Comparison of ENCODE assay signal across 8 cellular contexts in genomic region chr2:96267159-96267971, GRCh38. TPM values are rescaled to one million over a fixed set of nuclear protein-coding genes. Genes with fewer than 3 reads are reported as not detected.
DNase-seq lines count a peak whose midpoint lies in the region; ATAC-seq, FAIRE-seq and TF ChIP-seq lines count a peak whose summit lies in the region.

No MANE protein-coding gene starts in this region.

- no peak for ATAC-seq in body of pancreas

- no peak overlapping the region for H3K23ac ChIP-seq in mesendoderm (ENCODE audit: low read length)

- intact Hi-C loops in body of pancreas (cut with DNase I): no loop called here

- H3K27ac ChIP-seq in SU-DHL-6 (ENCODE audit: low read depth, low read length) (no peak overlapping the region), body of pancreas (no peak overlapping the region), mesendoderm (ENCODE audit: low read depth, low read length) (no peak overlapping the region), subcutaneous abdominal adipose tissue (ENCODE audit: low read depth, low read length) (peak overlapping the region; percentile 93)

- H2BK120ac ChIP-seq in mesendoderm (ENCODE audit: low read depth, low read length): no peak overlapping the region

- H3K36me3 ChIP-seq in SU-DHL-6 (ENCODE audit: low read length) (peaks cover 3% of the 10 kb centered on the region; the same call in 1 of the 2 replicates), body of pancreas (replicated peaks in 1 of 2; ENCODE audit: insufficient read depth in 1 of 2, low read depth in 2 of 2) (peaks cover 0 to 29% of the 10 kb centered on the region in 2 donors), mesendoderm (ENCODE audit: control insufficient read depth, insufficient read depth, low read length) (peaks cover 12% of the 10 kb centered on the region), subcutaneous abdominal adipose tissue (ENCODE audit: control insufficient read depth in 5 of 5, insufficient read depth in 5 of 5, low read length in 5 of 5) (peaks cover 5 to 58% (median 38%) of the 10 kb centered on the region in 5 donors)

- H3K79me2 ChIP-seq in SU-DHL-6 (ENCODE audit: insufficient read depth, low read length) (peaks cover 49% of the 10 kb centered on the region), mesendoderm (ENCODE audit: control insufficient read depth, insufficient read depth, low read length) (peaks cover 24% of the 10 kb centered on the region)

- WGBS in body of pancreas, 2 donors: 53 to 58% methylated on average over 7 to 12 of the region's 12 CpGs
- no CpG with 5 or more reads among the region's 12 CpGs for WGBS in mesendoderm (ENCODE audit: extremely low coverage, insufficient coverage, low lambda C conversion rate)

- H3K56ac ChIP-seq in mesendoderm (ENCODE audit: low read length): no peak overlapping the region

- H3K9me2 ChIP-seq in SU-DHL-6 (replicated peaks; ENCODE audit: insufficient read depth, low read length): no peaks in the 10 kb centered on the region

- DNase-seq in COLO668 (lab: John Stamatoyannopoulos, UW; ENCODE audit: unreplicated experiment) (peak; percentile 46), HTR-8/SVneo (ENCODE audit: insufficient read length, low spot score) (peak; percentile 62), body of pancreas (peak in 3 of 4 donors; percentile 31 to 36 (median 35)), mesendoderm (peak; percentile 70), medulla oblongata (ENCODE audit: extremely low spot score) (no peak), NCI-H1417 treated with DMSO at 0.1 percent for 48 hours (lab: John Stamatoyannopoulos, UW) (no peak)

- H3K4me3 ChIP-seq in SU-DHL-6 (ENCODE audit: insufficient read depth, low read length, poor library complexity, severe bottlenecking) (peak overlapping the region; percentile 89), body of pancreas (no peak overlapping the region), mesendoderm (ENCODE audit: low read length) (no peak overlapping the region), subcutaneous abdominal adipose tissue (ENCODE audit: low read depth in 1 of 5, low read length in 5 of 5) (peak overlapping the region; percentile 21 to 96 (median 82))

- peak overlapping the region; percentile 62 for H3K4me2 ChIP-seq in SU-DHL-6 (ENCODE audit: low read depth, low read length, poor library complexity, severe bottlenecking)
- H3K4me2 ChIP-seq in mesendoderm (ENCODE audit: low read length): no peak overlapping the region

- FAIRE-seq in HTR-8/SVneo (lab: Jason Lieb, UNC): no peak

- peaks cover 38% of the 10 kb centered on the region for H3K4me1 ChIP-seq in body of pancreas
- peaks cover 5% of the 10 kb centered on the region for H3K4me1 ChIP-seq in mesendoderm (ENCODE audit: control insufficient read depth, low read depth, low read length)
- peaks cover 7 to 36% (median 29%) of the 10 kb centered on the region in 5 donors for H3K4me1 ChIP-seq in subcutaneous abdominal adipose tissue (ENCODE audit: control insufficient read depth in 5 of 5, insufficient read depth in 5 of 5, low read length in 5 of 5)

- TF ChIP-seq CTCF in SU-DHL-6 (IDR thresholded peaks at IDR 0.05; ENCODE audit: insufficient read depth, low read length, poor library complexity, severe bottlenecking) (no peak), body of pancreas (IDR thresholded peaks at IDR 0.05) (peak in 2 of 7 experiments; percentile 7 to 15)

- peaks cover 11% of the 10 kb centered on the region; the same call in 1 of the 2 replicates for H3F3A ChIP-seq in SU-DHL-6 (ENCODE audit: insufficient read depth)

- H3K4ac ChIP-seq in mesendoderm (ENCODE audit: low read depth, low read length): no peak overlapping the region

- no peak overlapping the region for H4K8ac ChIP-seq in mesendoderm (ENCODE audit: low read depth, low read length)

- H3K9ac ChIP-seq in SU-DHL-6 (ENCODE audit: low read length) (peak overlapping the region; percentile 81), mesendoderm (ENCODE audit: low read length) (no peak overlapping the region), subcutaneous abdominal adipose tissue (ENCODE audit: low read length in 5 of 5) (peak overlapping the region in 3 of 5 donors; percentile 28 to 59 (median 42))

- no peak for TF ChIP-seq POLR2A in body of pancreas (IDR thresholded peaks at IDR 0.05)

- no peak overlapping the region for H2BK15ac ChIP-seq in mesendoderm (replicated peaks; ENCODE audit: low read depth)

- H3K9me3 ChIP-seq in SU-DHL-6 (ENCODE audit: insufficient read depth, low read length) (no peaks in the 10 kb centered on the region), body of pancreas (no peaks in the 10 kb centered on the region), subcutaneous abdominal adipose tissue (ENCODE audit: control insufficient read depth in 5 of 5, low read length in 5 of 5) (no peaks in the 10 kb centered on the region)

- H4K5ac ChIP-seq in mesendoderm (ENCODE audit: low read length): no peak overlapping the region

- H2AFZ ChIP-seq in SU-DHL-6 (ENCODE audit: low read depth, low read length, severe bottlenecking): no peak overlapping the region

- H4K20me1 ChIP-seq in SU-DHL-6 (ENCODE audit: low read depth, low read length): no peaks in the 10 kb centered on the region

- H3K27me3 ChIP-seq in SU-DHL-6 (ENCODE audit: low read length): no peaks in the 10 kb centered on the region
- H3K27me3 ChIP-seq in body of pancreas: no peaks in the 10 kb centered on the region
- H3K27me3 ChIP-seq in mesendoderm (ENCODE audit: insufficient read depth, low read length, poor library complexity): no peaks in the 10 kb centered on the region
- H3K27me3 ChIP-seq in subcutaneous abdominal adipose tissue (ENCODE audit: control insufficient read depth in 5 of 5, insufficient read depth in 4 of 5, low read length in 5 of 5): no peaks in the 10 kb centered on the region

- no peak overlapping the region for H2AK5ac ChIP-seq in mesendoderm (ENCODE audit: low read length)

- no peak overlapping the region for H2BK5ac ChIP-seq in mesendoderm (ENCODE audit: low read length)

- H3K79me1 ChIP-seq in mesendoderm (ENCODE audit: low read length): peaks cover 16% of the 10 kb centered on the region

- H3K18ac ChIP-seq in mesendoderm (ENCODE audit: low read length): no peak overlapping the region

RNA-seq across cellular contexts. Expression of gene CIAO1, which starts 1.3 kb away (rescaled TPM):
- 10 to 100 TPM; 58.1 to 92.0 TPM for total RNA-seq in body of pancreas
- 40.2 TPM for polyA plus RNA-seq in mesendoderm (2013, experiment 1 of 2)
- 40.3 TPM for polyA plus RNA-seq in mesendoderm (2013, experiment 2 of 2)

RNA-seq across cellular contexts. Expression of gene TMEM127, which starts 1.6 kb away (rescaled TPM):
- total RNA-seq in body of pancreas: 10 to 100 TPM; 22.1 to 33.5 TPM
- polyA plus RNA-seq in mesendoderm (2013, experiment 1 of 2): 21.1 TPM
- 22.5 TPM for polyA plus RNA-seq in mesendoderm (2013, experiment 2 of 2)

RNA-seq across cellular contexts. Expression of gene SNRNP200, which starts 38.0 kb away (rescaled TPM):
- total RNA-seq in body of pancreas: 100 to 1,000 TPM in 1 of 2 donors, 10 to 100 TPM in 1; 58.1 to 110 TPM
- polyA plus RNA-seq in mesendoderm (2013, experiment 1 of 2): 91.0 TPM
- polyA plus RNA-seq in mesendoderm (2013, experiment 2 of 2): 90.0 TPM

RNA-seq across cellular contexts. Expression of gene ITPRIPL1, which starts 57.8 kb away (rescaled TPM):
- total RNA-seq in body of pancreas: 1 to 10 TPM in 1 of 2 donors, under 1 TPM in 1; 0.33 to 1.8 TPM
- polyA plus RNA-seq in mesendoderm (2013, experiment 1 of 2): 7.0 TPM
- polyA plus RNA-seq in mesendoderm (2013, experiment 2 of 2): 6.6 TPM

RNA-seq across cellular contexts. Expression of gene STARD7, which starts 58.7 kb away (rescaled TPM):
- total RNA-seq in body of pancreas: 10 to 100 TPM; 68.5 to 91.3 TPM
- polyA plus RNA-seq in mesendoderm (2013, experiment 1 of 2): 93.9 TPM
- polyA plus RNA-seq in mesendoderm (2013, experiment 2 of 2): 92.1 TPM

Comparison
In these comparisons a context has a peak if more than half of its experiments do, and no peak if none do; other contexts are left out.
1. DNase-seq: peak in COLO668 (single experiment), HTR-8/SVneo (single experiment), body of pancreas (3 of 4) and mesendoderm (single experiment); none in medulla oblongata (single experiment) and NCI-H1417 treated with DMSO at 0.1 percent for 48 hours (single experiment).
2. H3K4me3 ChIP-seq: peak in SU-DHL-6 (single experiment) and subcutaneous abdominal adipose tissue (5 of 5); none in body of pancreas (0 of 2) and mesendoderm (single experiment).